Comparison of ENCODE assay signal across 24 cellular contexts in the genomic region with DNA sequence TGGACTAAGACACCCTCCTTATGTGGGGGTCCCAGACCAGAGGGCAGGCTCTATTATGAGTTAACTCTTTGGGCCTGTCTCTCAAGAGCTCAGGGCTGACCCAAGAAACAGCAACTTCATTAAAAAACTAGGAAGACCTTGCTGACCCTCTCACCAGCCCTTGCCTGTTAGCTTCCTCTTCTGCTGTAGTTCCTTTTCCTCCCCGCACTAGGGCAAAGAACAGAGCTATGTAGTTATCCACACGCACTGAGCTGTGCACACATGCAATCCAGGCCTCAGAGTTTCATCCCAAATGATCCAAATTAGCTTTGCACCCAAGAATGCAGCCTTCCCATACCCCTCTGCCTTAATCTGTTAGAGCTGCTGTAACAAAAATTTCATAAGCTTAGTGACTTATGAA.
"Had no signal": no experiment of that assay in that cellular context is flagged by ENCODE, and none has a peak within 500 bp of the region (broad histone marks: within the 10 kb centered on the region; RNA-seq: fewer than 3 reads in every experiment).

No MANE protein-coding gene starts in this region.

- H3K36me3 Mint-ChIP-seq: activated naive CD4-positive, alpha-beta T cell treated with anti-CD3 and anti-CD28 coated beads, Interleukin-2, amount 50 U/mL, for 72 hours; brain; immature natural killer cell; naive thymus-derived CD4-positive, alpha-beta T cell; stimulated activated naive B cell treated with anti-CD40 and anti-IgM and Interleukin-4, amounts not matched to agents 10 μg/mL and 1 μg/mL and 100 μg/mL, for 72 hours had no signal

- H3K9me3 Mint-ChIP-seq: activated naive CD4-positive, alpha-beta T cell treated with anti-CD3 and anti-CD28 coated beads, Interleukin-2, amount 50 U/mL, for 72 hours; activated T-helper 17 cell treated with anti-CD3 and anti-CD28 coated beads, Interleukin-2, amount 50 U/mL, for 72 hours had no signal

- H3K27ac ChIP-seq: foreskin keratinocyte, hepatocyte, left lung, testis had no signal

- H3K4me3 ChIP-seq: hepatocyte, left lung, lung, testis had no signal

- H3K36me3 ChIP-seq: left lung had no signal

- H3K9me3 ChIP-seq: left lung, testis had no signal

- H3K27me3 ChIP-seq: foreskin keratinocyte, hepatocyte, left lung, testis had no signal

- DNase-seq: activated CD4-positive, alpha-beta T cell treated with anti-CD3 and anti-CD28 coated beads, Interleukin-2, amount 50 U/mL, for 1 hour; activated CD4-positive, CD25-positive, alpha-beta regulatory T cell; activated T-cell treated with anti-CD3 and anti-CD28 coated beads, Interleukin-2, amount 50 U/mL, for 1 hour; aorta; erythroblast; foreskin keratinocyte; immature natural killer cell; kidney glomerular epithelial cell; left lung; naive thymus-derived CD4-positive, alpha-beta T cell; retina; stimulated activated CD4-positive, alpha-beta T cell treated with anti-CD3 and anti-CD28 coated beads, Interleukin-2, amount 100 ng/mL, for 48 hours; stimulated activated CD8-positive, alpha-beta memory T cell treated with anti-CD3 and anti-CD28 coated beads, Interleukin-4, amount 100 ng/mL, for 48 hours; stimulated activated naive B cell treated with anti-CD40 and anti-IgM and Interleukin-4, amounts not matched to agents 10 μg/mL and 1 μg/mL and 100 μg/mL, for 72 hours; T-helper 9 cell; testis; trophoblast cell had no signal

- H3K4me1 Mint-ChIP-seq: activated T-helper 17 cell treated with anti-CD3 and anti-CD28 coated beads, Interleukin-2, amount 50 U/mL, for 72 hours; immature natural killer cell; naive thymus-derived CD4-positive, alpha-beta T cell; stimulated activated naive B cell treated with anti-CD40 and anti-IgM and Interleukin-4, amounts not matched to agents 10 μg/mL and 1 μg/mL and 100 μg/mL, for 72 hours had no signal

- FAIRE-seq: endometrium had no signal

- H3K4me1 ChIP-seq: foreskin keratinocyte, left lung, testis had no signal

- H3K4me3 Mint-ChIP-seq: activated T-helper 17 cell treated with anti-CD3 and anti-CD28 coated beads, Interleukin-2, amount 50 U/mL, for 72 hours; brain; immature natural killer cell; naive thymus-derived CD4-positive, alpha-beta T cell; stimulated activated naive B cell treated with anti-CD40 and anti-IgM and Interleukin-4, amounts not matched to agents 10 μg/mL and 1 μg/mL and 100 μg/mL, for 72 hours had no signal

- H3K27me3 Mint-ChIP-seq: activated T-helper 17 cell treated with anti-CD3 and anti-CD28 coated beads, Interleukin-2, amount 50 U/mL, for 72 hours; stimulated activated naive B cell treated with anti-CD40 and anti-IgM and Interleukin-4, amounts not matched to agents 10 μg/mL and 1 μg/mL and 100 μg/mL, for 72 hours had no signal

- H3K27ac Mint-ChIP-seq: activated naive CD4-positive, alpha-beta T cell treated with anti-CD3 and anti-CD28 coated beads, Interleukin-2, amount 50 U/mL, for 72 hours; activated T-helper 17 cell treated with anti-CD3 and anti-CD28 coated beads, Interleukin-2, amount 50 U/mL, for 72 hours; immature natural killer cell; naive thymus-derived CD4-positive, alpha-beta T cell; progenitor cell of endocrine pancreas; stimulated activated naive B cell treated with anti-CD40 and anti-IgM and Interleukin-4, amounts not matched to agents 10 μg/mL and 1 μg/mL and 100 μg/mL, for 72 hours had no signal

- ATAC-seq: activated naive CD4-positive, alpha-beta T cell treated with anti-CD3 and anti-CD28 coated beads, Interleukin-2, amount 50 U/mL, for 72 hours; activated T-helper 17 cell treated with anti-CD3 and anti-CD28 coated beads, Interleukin-2, amount 50 U/mL, for 72 hours; foreskin keratinocyte; left lung; naive thymus-derived CD4-positive, alpha-beta T cell; stimulated activated naive B cell treated with anti-CD40 and anti-IgM and Interleukin-4, amounts not matched to agents 10 μg/mL and 1 μg/mL and 100 μg/mL, for 72 hours had no signal
